18 cellular contexts compared by ENCODE assay signal in genomic region chr17:21044971-21045370, GRCh38. TPM values are rescaled to one million over a fixed set of nuclear protein-coding genes. Genes with fewer than 3 reads are reported as not detected.
DNase-seq lines count a peak whose midpoint lies in the region; ATAC-seq and TF ChIP-seq lines count a peak whose summit lies in the region.
"Had no signal": no experiment of that assay in that cellular context is flagged by ENCODE, and none has a peak within 500 bp of the region (broad histone marks: within the 10 kb centered on the region; RNA-seq: fewer than 3 reads in every experiment).

No MANE protein-coding gene starts in this region.

- H3K9me3 Mint-ChIP-seq in Caco-2 (ENCODE audit: unreplicated experiment): peaks cover 10% of the 10 kb centered on the region
- H3K9me3 Mint-ChIP-seq in WTC11: no peaks in the 10 kb centered on the region
- H3K9me3 Mint-ChIP-seq: stimulated activated naive CD8-positive, alpha-beta T cell treated with anti-CD3 and anti-CD28 coated beads, Interleukin-15, amount 100 ng/mL, for 72 hours had no signal

- no peak overlapping the region for H4K5ac ChIP-seq in mesendoderm (ENCODE audit: low read length)

- peak overlapping the region; percentile 71 for H3K27ac Mint-ChIP-seq in Caco-2 (ENCODE audit: unreplicated experiment)
- 0 out of 2 replicates have a peak overlapping the region, but pooled peaks have one; percentile 9 for H3K27ac Mint-ChIP-seq in WTC11

- H4K8ac ChIP-seq in mesendoderm (ENCODE audit: low read depth, low read length): no peak overlapping the region

- H3K79me1 ChIP-seq in mesendoderm (ENCODE audit: low read length): no peaks in the 10 kb centered on the region

- no peak overlapping the region for H3K4me2 ChIP-seq in mesendoderm (ENCODE audit: low read length)

- H3K9ac ChIP-seq in mesendoderm (ENCODE audit: low read length): no peak overlapping the region

- H3K4me3 Mint-ChIP-seq in Caco-2 (ENCODE audit: unreplicated experiment) (peak overlapping the region; percentile 80), WTC11 (peak overlapping the region; percentile 18; the same call in 1 of the 2 replicates)

- H3K79me2 ChIP-seq in mesendoderm (ENCODE audit: control insufficient read depth, insufficient read depth, low read length): peaks cover 23% of the 10 kb centered on the region

- H3K9me3 ChIP-seq in Caco-2 (no peaks in the 10 kb centered on the region), MG63 (peaks cover 9% of the 10 kb centered on the region; the same call in 1 of the 2 replicates), heart right ventricle (no peaks in the 10 kb centered on the region)
- H3K9me3 ChIP-seq: esophagus squamous epithelium, transverse colon had no signal

- intact Hi-C loops in Caco-2 (cut with micrococcal nuclease; ENCODE audit: unreplicated experiment): no loop called here
- intact Hi-C loops in heart right ventricle (cut with DNase I): loop anchor here in 3 of 10 donors (5.0 to 10.0 kb wide), 4 partner anchors 60 to 242 kb away; partner anchors contain the start of genes MAP2K3 (in 2 of the 3) and NATD1 (in 1 of the 3)
- intact Hi-C loops in lower leg skin (cut with DNase I; ENCODE audit: low total_unique reads): no loop called here

- no peak overlapping the region for H3K56ac ChIP-seq in mesendoderm (ENCODE audit: low read length)

- no peak for TF ChIP-seq CTCF in C4-2B (conservative IDR thresholded peaks at IDR 0.05)
- TF ChIP-seq CTCF in Caco-2 (IDR thresholded peaks at IDR 0.05; ENCODE audit: insufficient read depth in 1 of 2, low read depth in 1 of 2, low read length in 1 of 2, severe bottlenecking in 1 of 2, unreplicated experiment in 1 of 2): no peak
- no peak for TF ChIP-seq CTCF in WTC11 (IDR thresholded peaks at IDR 0.05)
- TF ChIP-seq CTCF in heart right ventricle (IDR thresholded peaks at IDR 0.05): no peak
- TF ChIP-seq CTCF in lower leg skin (IDR thresholded peaks at IDR 0.05): no peak

- DNase-seq in Caco-2: no peak
- DNase-seq in WTC11 (ENCODE audit: low spot score): no peak
- no peak for DNase-seq in mesendoderm
- no peak for DNase-seq in stimulated activated CD4-positive, alpha-beta T cell treated with anti-CD3 and anti-CD28 coated beads, Interleukin-4, amount 100 ng/mL, for 24 hours
- no peak for DNase-seq in MG63
- DNase-seq in heart right ventricle: no peak
- DNase-seq in lower leg skin (ENCODE audit: low spot score in 2 of 2): no peak
- DNase-seq: amniotic stem cell; esophagus squamous epithelium; GM23248; KBM-7; NCI-H2029; nucleus accumbens; retina; stimulated activated CD4-positive, alpha-beta T cell treated with anti-CD3 and anti-CD28 coated beads, Interleukin-15, amount 100 ng/mL, for 24 hours; stimulated activated naive CD8-positive, alpha-beta T cell treated with anti-CD3 and anti-CD28 coated beads, Interleukin-15, amount 100 ng/mL, for 72 hours; transverse colon had no signal

- POLR2A ChIA-PET in Caco-2 (lab: Charles Lee): interaction anchor here (2.9 kb wide), 1 partner anchor 54 kb away, joined by 39 read pairs; no protein-coding TSS in a partner anchor
- POLR2A ChIA-PET in WTC11 (lab: Charles Lee): interaction anchor here (0.7 kb wide), 1 partner anchor 13 kb away, joined by 3 read pairs; no protein-coding TSS in a partner anchor

- no peak overlapping the region for H2AK5ac ChIP-seq in mesendoderm (ENCODE audit: low read length)

- BruUV-seq in Caco-2 (replicated peaks; lab: Mats Ljungman, UMichigan): no TSS peak

- H3K27ac ChIP-seq in C4-2B (peak overlapping the region; percentile 100; the same call in 1 of the 2 replicates), mesendoderm (ENCODE audit: low read depth, low read length) (no peak overlapping the region), heart right ventricle (no peak overlapping the region)
- H3K27ac ChIP-seq: esophagus squamous epithelium had no signal

- H3K27me3 ChIP-seq in Caco-2 (replicated peaks; ENCODE audit: control insufficient read depth, insufficient read depth, low read length): no peaks in the 10 kb centered on the region
- no peaks in the 10 kb centered on the region for H3K27me3 ChIP-seq in mesendoderm (ENCODE audit: insufficient read depth, low read length, poor library complexity)
- H3K27me3 ChIP-seq in MG63: 0 out of 2 replicates have a peak, but pooled peaks cover 2% of the 10 kb centered on the region
- no peaks in the 10 kb centered on the region for H3K27me3 ChIP-seq in heart right ventricle
- H3K27me3 ChIP-seq: esophagus squamous epithelium, transverse colon had no signal

- ATAC-seq in WTC11 (no peak), heart right ventricle (no peak)
- ATAC-seq: stimulated activated naive CD8-positive, alpha-beta T cell treated with anti-CD3 and anti-CD28 coated beads, Interleukin-15, amount 100 ng/mL, for 72 hours had no signal

- H3K36me3 ChIP-seq in Caco-2 (ENCODE audit: control insufficient read depth, insufficient read depth, low read length) (no peaks in the 10 kb centered on the region), mesendoderm (ENCODE audit: control insufficient read depth, insufficient read depth, low read length) (no peaks in the 10 kb centered on the region), MG63 (peaks cover 19% of the 10 kb centered on the region), heart right ventricle (no peaks in the 10 kb centered on the region)
- H3K36me3 ChIP-seq: esophagus squamous epithelium, transverse colon had no signal

- no peak overlapping the region for H3K23ac ChIP-seq in mesendoderm (ENCODE audit: low read length)

- H3K4me1 ChIP-seq in Caco-2 (no peaks in the 10 kb centered on the region), mesendoderm (ENCODE audit: control insufficient read depth, low read depth, low read length) (peaks cover 5% of the 10 kb centered on the region), heart right ventricle (peaks cover 0 to 25% (median 20%) of the 10 kb centered on the region in 9 donors)

- H3K4me3 ChIP-seq in Caco-2 (ENCODE audit: low read depth, low read length) (no peak overlapping the region), mesendoderm (ENCODE audit: low read length) (no peak overlapping the region), MG63 (no peak overlapping the region), heart right ventricle (no peak overlapping the region), lower leg skin (ENCODE audit: low read depth, poor library complexity, severe bottlenecking) (no peak overlapping the region)
- H3K4me3 ChIP-seq: esophagus squamous epithelium, GM23248, transverse colon had no signal

- H2BK15ac ChIP-seq in mesendoderm (replicated peaks; ENCODE audit: low read depth): no peak overlapping the region

- no peak overlapping the region for H2BK5ac ChIP-seq in mesendoderm (ENCODE audit: low read length)

- H2BK120ac ChIP-seq in mesendoderm (ENCODE audit: low read depth, low read length): no peak overlapping the region

- TF ChIP-seq POLR2A in lower leg skin (IDR thresholded peaks at IDR 0.05): no peak

- CTCF ChIA-PET in Caco-2 (lab: Charles Lee) (no interaction called here), WTC11 (lab: Charles Lee) (interaction anchor here (2.0 kb wide), 1 partner anchor 74 kb away, joined by 16 read pairs; no protein-coding TSS in a partner anchor)

- no peaks in the 10 kb centered on the region for H3K27me3 Mint-ChIP-seq in Caco-2 (ENCODE audit: insufficient read depth, unreplicated experiment)
- H3K27me3 Mint-ChIP-seq in WTC11 (ENCODE audit: low read depth): peaks cover 3% of the 10 kb centered on the region

- H3K4me1 Mint-ChIP-seq in Caco-2 (ENCODE audit: low read depth, unreplicated experiment) (peaks cover 9% of the 10 kb centered on the region), WTC11 (peaks cover 20% of the 10 kb centered on the region)

- no CpG with 5 or more reads among the region's 10 CpGs for WGBS in mesendoderm (ENCODE audit: extremely low coverage, insufficient coverage, low lambda C conversion rate)
- WGBS in heart right ventricle, 2 donors: 96 to 98% methylated on average over 10 of the region's 10 CpGs
- 96 to 97% methylated on average over 10 of the region's 10 CpGs for WGBS in lower leg skin, 2 donors

- H3K36me3 Mint-ChIP-seq in Caco-2 (ENCODE audit: insufficient read depth, unreplicated experiment) (peaks cover 22% of the 10 kb centered on the region), WTC11 (peaks cover 2% of the 10 kb centered on the region; the same call in 1 of the 2 replicates)

- H3K18ac ChIP-seq in mesendoderm (ENCODE audit: low read length): no peak overlapping the region

- H3K4ac ChIP-seq in mesendoderm (ENCODE audit: low read depth, low read length): peak overlapping the region; percentile 71

TF ChIP-seq in WTC11, 78 proteins besides CTCF, POLR2A, EP300 and RAD21:
- TF ChIP-seq ZNF121 (CRISPR knock-in tag; IDR thresholded peaks at IDR 0.05): peak; percentile 86; the same call in 1 of the 2 replicates
- TF ChIP-seq NR2C2 (CRISPR knock-in tag; IDR thresholded peaks at IDR 0.05): no peak
- no peak for TF ChIP-seq ZBTB43 (CRISPR knock-in tag; IDR thresholded peaks at IDR 0.05)
- no peak for TF ChIP-seq IRF2 (CRISPR knock-in tag; IDR thresholded peaks at IDR 0.05; ENCODE audit: borderline replicate concordance, low read depth)
- TF ChIP-seq ZNF138 (CRISPR knock-in tag; conservative IDR thresholded peaks at IDR 0.05): no peak
- no peak for TF ChIP-seq MYBL2 (CRISPR knock-in tag; IDR thresholded peaks at IDR 0.05)
TF ChIP-seq in WTC11: peak in this region for 1.

RNA-seq across cellular contexts. Expression of gene USP22, which starts 2.2 kb away (rescaled TPM):
- 255 and 267 TPM in 2 replicates for total RNA-seq in Caco-2 (2022)
- 278 to 289 TPM (median 281 TPM) in 3 replicates for total RNA-seq in WTC11 (2021)
- polyA plus RNA-seq in mesendoderm (2013, experiment 1 of 2): 221 TPM
- 204 TPM for polyA plus RNA-seq in mesendoderm (2013, experiment 2 of 2)
- 164 and 188 TPM in 2 replicates for total RNA-seq in MG63 (2014; rRNA removed; shearing (Covaris generic); ENCODE audit: low replicate concordance)
- 100 to 1,000 TPM; 121 to 218 (median 182) TPM for total RNA-seq in heart right ventricle
- polyA plus RNA-seq in heart right ventricle: 10 to 100 TPM; 26.6 to 47.4 TPM
- 100 to 1,000 TPM in 3 of 4 donors, 10 to 100 TPM in 1; 74.7 to 113 (median 106) TPM for total RNA-seq in lower leg skin
